2 cellular contexts compared by ENCODE assay signal in genomic region chr12:118034429-118035193, GRCh38.
TF ChIP-seq lines count a peak whose summit lies in the region.

No MANE protein-coding gene starts in this region.

TF ChIP-seq in H1, 55 proteins besides CTCF, POLR2A, EP300 and RAD21 (continued from another document):
- TF ChIP-seq POU5F1 (IDR thresholded peaks at IDR 0.05; ENCODE audit: low read depth, low read length) = no peak
- TF ChIP-seq FOSL1 (IDR thresholded peaks at IDR 0.05; ENCODE audit: insufficient read depth, low read depth, low read length) = no peak
- TF ChIP-seq TEAD4 (IDR thresholded peaks at IDR 0.05; ENCODE audit: low read depth, low read length) = peak; percentile 92
- no peak for TF ChIP-seq CREB1 (IDR thresholded peaks at IDR 0.05)
TF ChIP-seq in H1: peak in this region for 1.

TF ChIP-seq in neural cell, 6 proteins besides CTCF, POLR2A, EP300 and RAD21:
- TF ChIP-seq REST (IDR thresholded peaks at IDR 0.05; ENCODE audit: borderline replicate concordance) (no peak), SMC3 (conservative IDR thresholded peaks at IDR 0.05; ENCODE audit: poor library complexity) (peak; percentile 70), TAF1 (IDR thresholded peaks at IDR 0.05; ENCODE audit: low read depth) (no peak)
